ENCODE assay signal across 18 cellular contexts in genomic region chr5:149424371-149425315, GRCh38. TPM values are rescaled to one million over a fixed set of nuclear protein-coding genes. Genes with fewer than 3 reads are reported as not detected.
DNase-seq lines count a peak whose midpoint lies in the region; ATAC-seq and TF ChIP-seq lines count a peak whose summit lies in the region.
"Had no signal": no experiment of that assay in that cellular context is flagged by ENCODE, and none has a peak within 500 bp of the region (broad histone marks: within the 10 kb centered on the region; RNA-seq: fewer than 3 reads in every experiment).

No MANE protein-coding gene starts in this region.

- peak overlapping the region; percentile 77 for H2AFZ ChIP-seq in neural progenitor cell (replicated peaks)

- H3K27ac ChIP-seq in heart right ventricle (peak overlapping the region; percentile 59 to 99 (median 90)), neural progenitor cell (no peak overlapping the region)
- H3K27ac ChIP-seq: suprapubic skin had no signal

- no peak for DNase-seq in Right ventricle myocardium inferior (ENCODE audit: missing footprints)
- DNase-seq in cardiac septum (ENCODE audit: low spot score): no peak
- no peak for DNase-seq in heart right ventricle
- no peak for DNase-seq in neural progenitor cell (ENCODE audit: low spot score)
- DNase-seq in GOT3 (lab: John Stamatoyannopoulos, UW): no peak
- no peak for DNase-seq in RKO (ENCODE audit: low spot score)
- no peak for DNase-seq in posterior vena cava (ENCODE audit: low spot score)
- DNase-seq: activated CD8-positive, alpha-beta memory T cell treated with anti-CD3 and anti-CD28 coated beads for 24 hours; Calu3; dorsolateral prefrontal cortex; retina had no signal

- 44 to 46% methylated on average over 10 of the region's 10 CpGs for WGBS in heart right ventricle, 2 donors

- H3K9me3 ChIP-seq in heart right ventricle: no peaks in the 10 kb centered on the region
- H3K9me3 ChIP-seq in neural progenitor cell (ENCODE audit: low read depth): no peaks in the 10 kb centered on the region
- H3K9me3 ChIP-seq: suprapubic skin had no signal

- peak overlapping the region; percentile 21 for H3K4me3 Mint-ChIP-seq in neural progenitor cell
- H3K4me3 Mint-ChIP-seq: activated naive CD4-positive, alpha-beta T cell treated with anti-CD3 and anti-CD28 coated beads, Interleukin-2, amount 50 U/mL, for 24 hours; T-helper 2 cell treated with Interferon-gamma antibody and Interleukin-4, amounts not matched to agents 5 μg/mL and 100 μg/mL, for 36 hours had no signal

- peaks cover 5% of the 10 kb centered on the region for H3F3A ChIP-seq in neural progenitor cell (ENCODE audit: low read depth)

- H3K27ac Mint-ChIP-seq in neural progenitor cell: peak overlapping the region; percentile 87
- H3K27ac Mint-ChIP-seq: activated naive CD4-positive, alpha-beta T cell treated with anti-CD3 and anti-CD28 coated beads, Interleukin-2, amount 50 U/mL, for 24 hours; T-helper 2 cell treated with Interferon-gamma antibody and Interleukin-4, amounts not matched to agents 5 μg/mL and 100 μg/mL, for 36 hours had no signal

- H3K4me2 ChIP-seq in neural progenitor cell: no peak overlapping the region

- TF ChIP-seq CTCF in heart right ventricle (IDR thresholded peaks at IDR 0.05): no peak
- no peak for TF ChIP-seq CTCF in neural progenitor cell (IDR thresholded peaks at IDR 0.05)

- H3K4me1 Mint-ChIP-seq in neural progenitor cell: peaks cover 47% of the 10 kb centered on the region

- no peaks in the 10 kb centered on the region for H3K79me2 ChIP-seq in neural progenitor cell (ENCODE audit: low read depth)

- H3K4me3 ChIP-seq in heart right ventricle: peak overlapping the region; percentile 28 to 56 (median 42)
- H3K4me3 ChIP-seq in neural progenitor cell: no peak overlapping the region
- H3K4me3 ChIP-seq: dorsolateral prefrontal cortex, suprapubic skin had no signal

- no peaks in the 10 kb centered on the region for H4K20me1 ChIP-seq in neural progenitor cell (ENCODE audit: low read depth)

- H3K27me3 ChIP-seq in heart right ventricle (no peaks in the 10 kb centered on the region), neural progenitor cell (no peaks in the 10 kb centered on the region)
- H3K27me3 ChIP-seq: dorsolateral prefrontal cortex, suprapubic skin had no signal

- no peaks in the 10 kb centered on the region for H3K36me3 Mint-ChIP-seq in neural progenitor cell
- H3K36me3 Mint-ChIP-seq: activated naive CD4-positive, alpha-beta T cell treated with anti-CD3 and anti-CD28 coated beads, Interleukin-2, amount 50 U/mL, for 24 hours had no signal

- no peaks in the 10 kb centered on the region for H3K9me3 Mint-ChIP-seq in neural progenitor cell
- H3K9me3 Mint-ChIP-seq: activated naive CD4-positive, alpha-beta T cell treated with anti-CD3 and anti-CD28 coated beads, Interleukin-2, amount 50 U/mL, for 24 hours; T-helper 2 cell treated with Interferon-gamma antibody and Interleukin-4, amounts not matched to agents 5 μg/mL and 100 μg/mL, for 36 hours had no signal

- H3K4me1 ChIP-seq in heart right ventricle: peaks cover 11 to 98% (median 70%) of the 10 kb centered on the region in 9 donors
- H3K4me1 ChIP-seq in neural progenitor cell: peaks cover 33% of the 10 kb centered on the region

- H3K36me3 ChIP-seq in heart right ventricle (peaks cover 0 to 63% (median 13%) of the 10 kb centered on the region in 9 donors), neural progenitor cell (no peaks in the 10 kb centered on the region)

- peaks cover 16% of the 10 kb centered on the region for H3K27me3 Mint-ChIP-seq in neural progenitor cell (ENCODE audit: insufficient read depth, low read depth)
- H3K27me3 Mint-ChIP-seq: activated naive CD4-positive, alpha-beta T cell treated with anti-CD3 and anti-CD28 coated beads, Interleukin-2, amount 50 U/mL, for 24 hours had no signal

- H3K9ac ChIP-seq in neural progenitor cell: no peak overlapping the region

- ATAC-seq in Right ventricle myocardium inferior (peak; percentile 31), heart right ventricle (peak in 6 of 8 donors; percentile 15 to 49 (median 35)), HG03097 (IDR thresholded peaks at IDR 0.05; ENCODE audit: low FRiP score, unreplicated experiment) (no peak)

- intact Hi-C loops in Right ventricle myocardium inferior (cut with DNase I) (no loop called here), cardiac septum (cut with DNase I) (no loop called here), heart right ventricle (cut with DNase I) (loop anchor here in 2 of 10 donors (5.0 kb wide), 1 partner anchor 37 kb away; no protein-coding TSS in a partner anchor), posterior vena cava (cut with DNase I) (no loop called here)

RNA-seq across cellular contexts. Expression of gene IL17B, which starts 45.6 kb away (rescaled TPM):
- not detected for total RNA-seq in Right ventricle myocardium inferior
- total RNA-seq in cardiac septum: not detected
- total RNA-seq in heart right ventricle: under 1 TPM in 2 of 10 donors, not detected in 8; 0.44 to 0.83 TPM
- polyA plus RNA-seq in heart right ventricle: under 1 TPM in 1 of 2 donors, not detected in 1; 0.57 TPM
- total RNA-seq in neural progenitor cell (ENCODE audit: low replicate concordance): not detected in 2 replicates
- 10 to 100 TPM in 1 of 2 donors, 1 to 10 TPM in 1; 8.5 to 15.2 TPM for total RNA-seq in posterior vena cava
- total RNA-seq: A172, Calu3, frontal cortex, lower leg skin, suprapubic skin had no signal
